Comparison of ENCODE assay signal across 1 cellular context in genomic region chr19:2320057-2320456, GRCh38.
TF ChIP-seq lines count a peak whose summit lies in the region.

No MANE protein-coding gene starts in this region.

TF ChIP-seq in K562, 482 proteins besides CTCF, POLR2A, EP300 and RAD21:
- TF ChIP-seq, protein P1, sequence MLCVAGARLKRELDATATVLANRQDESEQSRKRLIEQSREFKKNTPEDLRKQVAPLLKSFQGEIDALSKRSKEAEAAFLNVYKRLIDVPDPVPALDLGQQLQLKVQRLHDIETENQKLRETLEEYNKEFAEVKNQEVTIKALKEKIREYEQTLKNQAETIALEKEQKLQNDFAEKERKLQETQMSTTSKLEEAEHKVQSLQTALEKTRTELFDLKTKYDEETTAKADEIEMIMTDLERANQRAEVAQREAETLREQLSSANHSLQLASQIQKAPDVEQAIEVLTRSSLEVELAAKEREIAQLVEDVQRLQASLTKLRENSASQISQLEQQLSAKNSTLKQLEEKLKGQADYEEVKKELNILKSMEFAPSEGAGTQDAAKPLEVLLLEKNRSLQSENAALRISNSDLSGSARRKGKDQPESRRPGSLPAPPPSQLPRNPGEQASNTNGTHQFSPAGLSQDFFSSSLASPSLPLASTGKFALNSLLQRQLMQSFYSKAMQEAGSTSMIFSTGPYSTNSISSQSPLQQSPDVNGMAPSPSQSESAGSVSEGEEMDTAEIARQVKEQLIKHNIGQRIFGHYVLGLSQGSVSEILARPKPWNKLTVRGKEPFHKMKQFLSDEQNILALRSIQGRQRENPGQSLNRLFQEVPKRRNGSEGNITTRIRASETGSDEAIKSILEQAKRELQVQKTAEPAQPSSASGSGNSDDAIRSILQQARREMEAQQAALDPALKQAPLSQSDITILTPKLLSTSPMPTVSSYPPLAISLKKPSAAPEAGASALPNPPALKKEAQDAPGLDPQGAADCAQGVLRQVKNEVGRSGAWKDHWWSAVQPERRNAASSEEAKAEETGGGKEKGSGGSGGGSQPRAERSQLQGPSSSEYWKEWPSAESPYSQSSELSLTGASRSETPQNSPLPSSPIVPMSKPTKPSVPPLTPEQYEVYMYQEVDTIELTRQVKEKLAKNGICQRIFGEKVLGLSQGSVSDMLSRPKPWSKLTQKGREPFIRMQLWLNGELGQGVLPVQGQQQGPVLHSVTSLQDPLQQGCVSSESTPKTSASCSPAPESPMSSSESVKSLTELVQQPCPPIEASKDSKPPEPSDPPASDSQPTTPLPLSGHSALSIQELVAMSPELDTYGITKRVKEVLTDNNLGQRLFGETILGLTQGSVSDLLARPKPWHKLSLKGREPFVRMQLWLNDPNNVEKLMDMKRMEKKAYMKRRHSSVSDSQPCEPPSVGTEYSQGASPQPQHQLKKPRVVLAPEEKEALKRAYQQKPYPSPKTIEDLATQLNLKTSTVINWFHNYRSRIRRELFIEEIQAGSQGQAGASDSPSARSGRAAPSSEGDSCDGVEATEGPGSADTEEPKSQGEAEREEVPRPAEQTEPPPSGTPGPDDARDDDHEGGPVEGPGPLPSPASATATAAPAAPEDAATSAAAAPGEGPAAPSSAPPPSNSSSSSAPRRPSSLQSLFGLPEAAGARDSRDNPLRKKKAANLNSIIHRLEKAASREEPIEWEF (CRISPR knock-in tag; IDR thresholded peaks at IDR 0.05): no peak
- TF ChIP-seq POLR2G (IDR thresholded peaks at IDR 0.05; ENCODE audit: low read depth, low read length) (0 out of 2 replicates have a peak, but pooled peaks have one; percentile 13), SNIP1 (IDR thresholded peaks at IDR 0.05; ENCODE audit: low read depth) (no peak), ZHX1 (conservative IDR thresholded peaks at IDR 0.05; ENCODE audit: low read length) (no peak)
- TF ChIP-seq, protein P2, sequence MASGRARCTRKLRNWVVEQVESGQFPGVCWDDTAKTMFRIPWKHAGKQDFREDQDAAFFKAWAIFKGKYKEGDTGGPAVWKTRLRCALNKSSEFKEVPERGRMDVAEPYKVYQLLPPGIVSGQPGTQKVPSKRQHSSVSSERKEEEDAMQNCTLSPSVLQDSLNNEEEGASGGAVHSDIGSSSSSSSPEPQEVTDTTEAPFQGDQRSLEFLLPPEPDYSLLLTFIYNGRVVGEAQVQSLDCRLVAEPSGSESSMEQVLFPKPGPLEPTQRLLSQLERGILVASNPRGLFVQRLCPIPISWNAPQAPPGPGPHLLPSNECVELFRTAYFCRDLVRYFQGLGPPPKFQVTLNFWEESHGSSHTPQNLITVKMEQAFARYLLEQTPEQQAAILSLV (tag; IDR thresholded peaks at IDR 0.05): no peak
- TF ChIP-seq, protein P3, sequence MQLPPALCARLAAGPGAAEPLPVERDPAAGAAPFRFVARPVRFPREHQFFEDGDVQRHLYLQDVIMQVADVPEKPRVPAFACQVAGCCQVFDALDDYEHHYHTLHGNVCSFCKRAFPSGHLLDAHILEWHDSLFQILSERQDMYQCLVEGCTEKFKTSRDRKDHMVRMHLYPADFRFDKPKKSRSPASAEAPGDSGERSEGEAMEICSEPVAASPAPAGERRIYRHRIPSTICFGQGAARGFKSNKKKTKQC (CRISPR knock-in tag; IDR thresholded peaks at IDR 0.05): no peak
TF ChIP-seq in K562: peak in this region for 1.
